Comparison of ENCODE assay signal across 20 cellular contexts in the genomic region with DNA sequence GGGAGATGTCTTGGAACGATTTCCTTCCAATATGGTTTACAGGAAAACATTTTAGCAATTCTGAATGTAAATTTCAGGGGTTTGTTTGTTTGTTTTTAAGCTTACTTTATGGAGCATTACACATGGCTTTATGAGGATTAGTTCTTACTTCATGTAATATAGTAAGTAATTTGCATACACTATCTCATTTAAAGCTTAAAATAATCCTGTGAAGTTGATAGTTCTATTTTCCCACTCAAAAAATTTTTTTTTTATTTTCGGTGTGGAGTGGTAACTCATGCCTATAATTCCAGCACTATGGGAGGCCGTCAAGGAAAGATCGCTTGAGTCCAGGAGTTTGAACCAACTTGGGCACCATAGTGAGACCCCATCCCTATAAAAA.
"Had no signal": no experiment of that assay in that cellular context is flagged by ENCODE, and none has a peak within 500 bp of the region (broad histone marks: within the 10 kb centered on the region; RNA-seq: fewer than 3 reads in every experiment).

No MANE protein-coding gene starts in this region.

- H3K4me3 ChIP-seq: pancreas, thyroid gland, upper lobe of right lung had no signal

- DNase-seq: activated CD4-positive, alpha-beta memory T cell treated with anti-CD3 and anti-CD28 coated beads, Interleukin-2, amount 10 ng/mL, durations not matched to agents 7 days and 5 days; activated CD4-positive, alpha-beta T cell treated with anti-CD3 and anti-CD28 coated beads for 48 hours; activated CD8-positive, alpha-beta memory T cell treated with anti-CD3 and anti-CD28 coated beads, Interleukin-2, amount 10 ng/mL, durations not matched to agents 7 days and 5 days; activated gamma-delta T cell; activated naive CD4-positive, alpha-beta T cell treated with anti-CD3 and anti-CD28 coated beads, Interleukin-2, amount 50 U/mL, for 16 hours; activated naive CD8-positive, alpha-beta T cell treated with anti-CD3 and anti-CD28 coated beads, Interleukin-2, amount 50 U/mL, for 24 hours; activated T-cell treated with anti-CD3 and anti-CD28 coated beads for 4 hours; anterior cingulate cortex; central memory CD4-positive, alpha-beta T cell; effector memory CD4-positive, alpha-beta T cell; foreskin melanocyte; glutamatergic neuron; hypothalamus; pancreas; stimulated activated CD4-positive, alpha-beta T cell treated with anti-CD3 and anti-CD28 coated beads, Interleukin-12 subunit alpha, Interleukin-12 subunit beta, amount 100 ng/mL, for 4 hours; stimulated activated CD4-positive, alpha-beta T cell treated with anti-CD3 and anti-CD28 coated beads, Interleukin-4, amount 100 ng/mL, for 4 hours; stimulated activated naive CD8-positive, alpha-beta T cell treated with anti-CD3 and anti-CD28 coated beads, Interleukin-15, Interleukin-2, amounts not matched to agents 100 U/mL and 50 U/mL, for 24 hours; thyroid gland; upper lobe of right lung had no signal

- H3K9me3 ChIP-seq: neutrophil, pancreas, thyroid gland, upper lobe of right lung had no signal

- ATAC-seq: activated CD8-positive, alpha-beta memory T cell treated with anti-CD3 and anti-CD28 coated beads, Interleukin-2, amount 10 ng/mL, durations not matched to agents 7 days and 5 days; activated naive CD8-positive, alpha-beta T cell treated with anti-CD3 and anti-CD28 coated beads, Interleukin-2, amount 50 U/mL, for 24 hours; stimulated activated naive CD8-positive, alpha-beta T cell treated with anti-CD3 and anti-CD28 coated beads, Interleukin-15, Interleukin-2, amounts not matched to agents 100 U/mL and 50 U/mL, for 24 hours; upper lobe of right lung had no signal

- H3K27ac ChIP-seq: neutrophil, thyroid gland, upper lobe of right lung had no signal

- H3K36me3 ChIP-seq: neutrophil, pancreas, thyroid gland, upper lobe of right lung had no signal

- H3K4me1 ChIP-seq: pancreas, thyroid gland, upper lobe of right lung had no signal

- H3K27me3 ChIP-seq: neutrophil, pancreas, thyroid gland, upper lobe of right lung had no signal
